ENCODE assay signal across 24 cellular contexts in genomic region chr4:168269879-168270278, GRCh38. TPM values are rescaled to one million over a fixed set of nuclear protein-coding genes. Genes with fewer than 3 reads are reported as not detected.
DNase-seq lines count a peak whose midpoint lies in the region; ATAC-seq and TF ChIP-seq lines count a peak whose summit lies in the region.
"Had no signal": no experiment of that assay in that cellular context is flagged by ENCODE, and none has a peak within 500 bp of the region (broad histone marks: within the 10 kb centered on the region; RNA-seq: fewer than 3 reads in every experiment).

No MANE protein-coding gene starts in this region.

- no peaks in the 10 kb centered on the region for H3K27me3 ChIP-seq in right cardiac atrium (ENCODE audit: control insufficient read depth, insufficient read depth)
- H3K27me3 ChIP-seq in testis, result no peaks in the 10 kb centered on the region
- H3K27me3 ChIP-seq: ascending aorta, BE2C had no signal

- peaks cover 17% of the 10 kb centered on the region for H3K4me1 Mint-ChIP-seq in activated CD4-positive, alpha-beta T cell treated with anti-CD3 and anti-CD28 coated beads, Interleukin-2, amount 10 ng/mL, durations not matched to agents 7 days and 5 days
- H3K4me1 Mint-ChIP-seq: mesothelial cell of epicardium had no signal

- H3K4me3 Mint-ChIP-seq in activated CD4-positive, alpha-beta T cell treated with anti-CD3 and anti-CD28 coated beads, Interleukin-2, amount 10 ng/mL, durations not matched to agents 7 days and 5 days, result no peak overlapping the region
- H3K4me3 Mint-ChIP-seq: activated naive CD8-positive, alpha-beta T cell treated with anti-CD3 and anti-CD28 coated beads for 36 hours; mesothelial cell of epicardium; natural killer cell treated with Interleukin-12 subunit alpha and Interleukin-12 subunit beta and Interleukin-15 and Interleukin-18, amount 100 ng/mL, for 72 hours had no signal

- peak overlapping the region; percentile 32 for H3K27ac Mint-ChIP-seq in activated CD4-positive, alpha-beta T cell treated with anti-CD3 and anti-CD28 coated beads, Interleukin-2, amount 10 ng/mL, durations not matched to agents 7 days and 5 days
- H3K27ac Mint-ChIP-seq: activated naive CD8-positive, alpha-beta T cell treated with anti-CD3 and anti-CD28 coated beads for 36 hours; mesothelial cell of epicardium; natural killer cell treated with Interleukin-12 subunit alpha and Interleukin-12 subunit beta and Interleukin-15 and Interleukin-18, amount 100 ng/mL, for 72 hours had no signal

- H3K27me3 Mint-ChIP-seq in activated CD4-positive, alpha-beta T cell treated with anti-CD3 and anti-CD28 coated beads, Interleukin-2, amount 10 ng/mL, durations not matched to agents 7 days and 5 days, result no peaks in the 10 kb centered on the region
- H3K27me3 Mint-ChIP-seq: activated naive CD8-positive, alpha-beta T cell treated with anti-CD3 and anti-CD28 coated beads for 36 hours; natural killer cell treated with Interleukin-12 subunit alpha and Interleukin-12 subunit beta and Interleukin-15 and Interleukin-18, amount 100 ng/mL, for 72 hours had no signal

- H3K4me3 ChIP-seq in right cardiac atrium (ENCODE audit: low read length) (no peak overlapping the region), testis (no peak overlapping the region)
- H3K4me3 ChIP-seq: ascending aorta had no signal

- no peak for TF ChIP-seq POLR2A in testis (IDR thresholded peaks at IDR 0.05)

- no peaks in the 10 kb centered on the region for H3K9me3 Mint-ChIP-seq in activated CD4-positive, alpha-beta T cell treated with anti-CD3 and anti-CD28 coated beads, Interleukin-2, amount 10 ng/mL, durations not matched to agents 7 days and 5 days
- H3K9me3 Mint-ChIP-seq: activated naive CD8-positive, alpha-beta T cell treated with anti-CD3 and anti-CD28 coated beads for 36 hours; mesothelial cell of epicardium; natural killer cell treated with Interleukin-12 subunit alpha and Interleukin-12 subunit beta and Interleukin-15 and Interleukin-18, amount 100 ng/mL, for 72 hours had no signal

- CTCF ChIA-PET in activated CD4-positive, alpha-beta T cell treated with anti-CD3 and anti-CD28 coated beads, Interleukin-2, amount 10 ng/mL, durations not matched to agents 7 days and 5 days (lab: Charles Lee), result interaction anchor here (1.4 kb wide), 1 partner anchor 20 kb away, joined by 3 read pairs; no protein-coding TSS in a partner anchor
- CTCF ChIA-PET in GM10248 (lab: Yijun Ruan, JAX), result no interaction called here

- peaks cover 83% of the 10 kb centered on the region for H3K36me3 Mint-ChIP-seq in activated CD4-positive, alpha-beta T cell treated with anti-CD3 and anti-CD28 coated beads, Interleukin-2, amount 10 ng/mL, durations not matched to agents 7 days and 5 days (ENCODE audit: low read depth)

- TF ChIP-seq CTCF in testis (IDR thresholded peaks at IDR 0.05), result no peak
- TF ChIP-seq CTCF in GM10248 (IDR thresholded peaks at IDR 0.05; ENCODE audit: control extremely low read depth, extremely low read depth, low read depth, missing control alignments), result no peak

- H3K4me1 ChIP-seq in right cardiac atrium (ENCODE audit: control insufficient read depth, insufficient read depth, low read length), result no peaks in the 10 kb centered on the region
- H3K4me1 ChIP-seq in testis, result peaks cover 5% of the 10 kb centered on the region
- H3K4me1 ChIP-seq: ascending aorta had no signal

- H3K9me3 ChIP-seq in right cardiac atrium (ENCODE audit: control insufficient read depth, low read length), result no peaks in the 10 kb centered on the region
- no peaks in the 10 kb centered on the region for H3K9me3 ChIP-seq in testis
- H3K9me3 ChIP-seq: ascending aorta, BE2C had no signal

- ATAC-seq in right cardiac atrium, result peak; percentile 66
- ATAC-seq: natural killer cell treated with Interleukin-12 subunit alpha and Interleukin-12 subunit beta and Interleukin-15 and Interleukin-18, amount 100 ng/mL, for 72 hours had no signal

- H3K27ac ChIP-seq in right cardiac atrium (ENCODE audit: low read length), result peak overlapping the region; percentile 34
- H3K27ac ChIP-seq in testis, result no peak overlapping the region
- H3K27ac ChIP-seq: ascending aorta had no signal

- DNase-seq in activated CD4-positive, alpha-beta T cell treated with anti-CD3 and anti-CD28 coated beads, Interleukin-2, amount 10 ng/mL, durations not matched to agents 7 days and 5 days, result no peak
- no peak for DNase-seq in activated CD4-positive, alpha-beta T cell treated with anti-CD3 and anti-CD28 coated beads for 4 hours
- DNase-seq in amniotic epithelial cell (ENCODE audit: low read depth) (peak; percentile 18), right cardiac atrium (peak in 2 of 3 donors; percentile 29 to 60), testis (peak; percentile 19), SKM-1 treated with dmso at 0.1 percent for 144 hours (lab: John Stamatoyannopoulos, UW; ENCODE audit: unreplicated experiment) (no peak), GM10248 (ENCODE audit: extremely low spot score) (no peak)
- DNase-seq in stimulated activated CD4-positive, alpha-beta T cell treated with anti-CD3 and anti-CD28 coated beads, Interleukin-1b, Interleukin-23, amount 100 ng/mL, for 48 hours, result no peak
- DNase-seq: ACHN; activated effector memory CD4-positive, alpha-beta T cell treated with Interleukin-2 at 50 U/mL for 16 hours; activated naive CD8-positive, alpha-beta T cell treated with anti-CD3 and anti-CD28 coated beads for 36 hours; activated T-cell treated with anti-CD3 and anti-CD28 coated beads for 4 hours; BE2C; caudate nucleus; DND-41; islet precursor cell; NCI-H1417 treated with DMSO at 0.1 percent for 48 hours; NCI-H2107; retina; stimulated activated CD4-positive, alpha-beta T cell treated with anti-CD3 and anti-CD28 coated beads, Interleukin-4, amount 100 ng/mL, for 1 hour; T-helper 1 cell had no signal

- intact Hi-C loops in right cardiac atrium (cut with DNase I) (no loop called here), testis (cut with DNase I; ENCODE audit: low total_unique reads) (no loop called here)

- H3K36me3 ChIP-seq in testis (ENCODE audit: low read depth, missing control alignments), result no peaks in the 10 kb centered on the region
- H3K36me3 ChIP-seq: BE2C had no signal

- POLR2A ChIA-PET in activated CD4-positive, alpha-beta T cell treated with anti-CD3 and anti-CD28 coated beads, Interleukin-2, amount 10 ng/mL, durations not matched to agents 7 days and 5 days (lab: Charles Lee), result no interaction called here
- POLR2A ChIA-PET in GM10248 (lab: Yijun Ruan, JAX), result no interaction called here

- WGBS in right cardiac atrium, result 36% methylated on average over 2 of the region's 2 CpGs
- 61% methylated on average over 2 of the region's 2 CpGs for WGBS in testis, 2 donors

RNA-seq across cellular contexts. Expression of gene DDX60, which starts 48.7 kb away (rescaled TPM):
- total RNA-seq in activated CD4-positive, alpha-beta T cell treated with anti-CD3 and anti-CD28 coated beads, Interleukin-2, amount 10 ng/mL, durations not matched to agents 7 days and 5 days, result 100 to 1,000 TPM; 125 to 127 TPM
- total RNA-seq in right cardiac atrium, result 10 to 100 TPM in 2 of 4 donors, 1 to 10 TPM in 2; 9.2 to 14.7 (median 10.1) TPM
- polyA plus RNA-seq in right cardiac atrium, result 4.6 TPM
- 10 to 100 TPM; 22.2 to 26.5 TPM for total RNA-seq in testis
- polyA plus RNA-seq in testis (ENCODE audit: insufficient read depth, low read depth, low replicate concordance), result 5.3 TPM

Comparison
In these comparisons a context has a peak if more than half of its experiments do, and no peak if none do; other contexts are left out.
1. DNase-seq: peak in amniotic epithelial cell (single experiment), right cardiac atrium (2 of 3) and testis (single experiment); none in activated CD4-positive, alpha-beta T cell treated with anti-CD3 and anti-CD28 coated beads, Interleukin-2, amount 10 ng/mL, durations not matched to agents 7 days and 5 days (single experiment), activated CD4-positive, alpha-beta T cell treated with anti-CD3 and anti-CD28 coated beads for 4 hours (0 of 2), SKM-1 treated with dmso at 0.1 percent for 144 hours (single experiment), stimulated activated CD4-positive, alpha-beta T cell treated with anti-CD3 and anti-CD28 coated beads, Interleukin-1b, Interleukin-23, amount 100 ng/mL, for 48 hours (single experiment) and GM10248 (single experiment).
2. RNA of gene DDX60, which starts 48.7 kb away (total RNA-seq): 125 to 127 TPM in activated CD4-positive, alpha-beta T cell treated with anti-CD3 and anti-CD28 coated beads, Interleukin-2, amount 10 ng/mL, durations not matched to agents 7 days and 5 days; 22.2 to 26.5 TPM in testis and 9.2 to 14.7 TPM in right cardiac atrium; every median in the first group is over 4 times any median in the second.